ENCODE assay signal across 16 cellular contexts in genomic region chr18:408367-408766, GRCh38.
DNase-seq lines count a peak whose midpoint lies in the region; ATAC-seq and TF ChIP-seq lines count a peak whose summit lies in the region.
"Had no signal": no experiment of that assay in that cellular context is flagged by ENCODE, and none has a peak within 500 bp of the region (broad histone marks: within the 10 kb centered on the region; RNA-seq: fewer than 3 reads in every experiment).

No MANE protein-coding gene starts in this region.

- H3K36me3 ChIP-seq in left lung (no peaks in the 10 kb centered on the region), MM.1S (replicated peaks; ENCODE audit: insufficient read depth, low read length) (no peaks in the 10 kb centered on the region)

- no peaks in the 10 kb centered on the region for H3K79me2 ChIP-seq in MM.1S (ENCODE audit: low read length)

- DNase-seq in GM03348 (ENCODE audit: low spot score): peak; percentile 17
- peak; percentile 33 for DNase-seq in choroid plexus epithelial cell (ENCODE audit: low read depth)
- peak; percentile 88 for DNase-seq in fibroblast of the aortic adventitia (ENCODE audit: low read depth)
- DNase-seq in progenitor cell of endocrine pancreas (ENCODE audit: low spot score, unreplicated experiment): no peak
- DNase-seq in left lung: no peak
- DNase-seq in NCI-H2029 treated with DMSO at 0.1 percent for 48 hours (lab: John Stamatoyannopoulos, UW): no peak
- no peak for DNase-seq in MM.1S
- DNase-seq: AML-193; Caco-2; CD8-positive, alpha-beta memory T cell; GF-D8; H7; IMR-90 had no signal

- no peaks in the 10 kb centered on the region for H3K27me3 Mint-ChIP-seq in progenitor cell of endocrine pancreas

- H3K27ac Mint-ChIP-seq in progenitor cell of endocrine pancreas: peak overlapping the region; percentile 44
- H3K27ac Mint-ChIP-seq: CD8-positive, alpha-beta memory T cell; GM23338 had no signal

- H3K27me3 ChIP-seq in left lung (no peaks in the 10 kb centered on the region), MM.1S (replicated peaks; ENCODE audit: insufficient read depth, low read length) (no peaks in the 10 kb centered on the region)
- H3K27me3 ChIP-seq: BLaER1 had no signal

- H3K27ac ChIP-seq in left lung (no peak overlapping the region), MM.1S (ENCODE audit: low read length) (no peak overlapping the region)
- H3K27ac ChIP-seq: BLaER1 had no signal

- H3K9me2 ChIP-seq in MM.1S (replicated peaks; ENCODE audit: insufficient read depth, low read length): no peaks in the 10 kb centered on the region

- peaks cover 10% of the 10 kb centered on the region for H3K9me3 Mint-ChIP-seq in progenitor cell of endocrine pancreas (ENCODE audit: low read depth)

- H3F3A ChIP-seq in MM.1S (ENCODE audit: insufficient read depth, low read length): no peaks in the 10 kb centered on the region

- intact Hi-C loops in left lung (cut with DNase I): no loop called here

- no peak overlapping the region for H2AFZ ChIP-seq in MM.1S (ENCODE audit: low read length)
- H2AFZ ChIP-seq: GM23338 had no signal

- H3K9me3 ChIP-seq in left lung (peaks cover 0 to 7% of the 10 kb centered on the region in 2 donors), MM.1S (replicated peaks; ENCODE audit: insufficient read depth, low read length) (no peaks in the 10 kb centered on the region)

- no peak for TF ChIP-seq CTCF in choroid plexus epithelial cell (conservative IDR thresholded peaks at IDR 0.05; ENCODE audit: low read depth, low read length)
- no peak for TF ChIP-seq CTCF in fibroblast of the aortic adventitia (IDR thresholded peaks at IDR 0.05; ENCODE audit: insufficient read depth, low read length)
- no peak for TF ChIP-seq CTCF in progenitor cell of endocrine pancreas (IDR thresholded peaks at IDR 0.05; ENCODE audit: unreplicated experiment)
- TF ChIP-seq CTCF in left lung (IDR thresholded peaks at IDR 0.05): no peak
- TF ChIP-seq CTCF in MM.1S (IDR thresholded peaks at IDR 0.05; ENCODE audit: low read length): no peak

- ATAC-seq in left lung: no peak
- ATAC-seq in GM21737 (IDR thresholded peaks at IDR 0.05; ENCODE audit: unreplicated experiment): no peak
- ATAC-seq: GM23338 had no signal

- no peaks in the 10 kb centered on the region for H4K20me1 ChIP-seq in MM.1S (ENCODE audit: insufficient read depth, low read length)
- H4K20me1 ChIP-seq: BLaER1 had no signal

- H3K4me1 Mint-ChIP-seq in progenitor cell of endocrine pancreas (ENCODE audit: low read depth): no peaks in the 10 kb centered on the region
- H3K4me1 Mint-ChIP-seq: CD8-positive, alpha-beta memory T cell; GM23338 had no signal

- no peak overlapping the region for H3K4me3 Mint-ChIP-seq in progenitor cell of endocrine pancreas (ENCODE audit: low read depth)
- H3K4me3 Mint-ChIP-seq: CD8-positive, alpha-beta memory T cell; GM23338 had no signal

- H3K36me3 Mint-ChIP-seq in progenitor cell of endocrine pancreas (ENCODE audit: insufficient read depth): no peaks in the 10 kb centered on the region
- H3K36me3 Mint-ChIP-seq: CD8-positive, alpha-beta memory T cell had no signal

- no peak overlapping the region for H3K9ac ChIP-seq in MM.1S (ENCODE audit: low read length)
- H3K9ac ChIP-seq: BLaER1 had no signal

- H3K4me1 ChIP-seq in left lung (peaks cover 0 to 11% of the 10 kb centered on the region in 2 donors), MM.1S (ENCODE audit: low read length) (no peaks in the 10 kb centered on the region)

- H3K4me2 ChIP-seq in MM.1S (ENCODE audit: low read depth, low read length): no peak overlapping the region
- H3K4me2 ChIP-seq: BLaER1, GM23338 had no signal

- H3K4me3 ChIP-seq in choroid plexus epithelial cell (ENCODE audit: low read depth, low read length): no peak overlapping the region
- H3K4me3 ChIP-seq in fibroblast of the aortic adventitia (ENCODE audit: low read depth, low read length): no peak overlapping the region
- H3K4me3 ChIP-seq in left lung: no peak overlapping the region
- H3K4me3 ChIP-seq in MM.1S (ENCODE audit: low read length): no peak overlapping the region
- H3K4me3 ChIP-seq: BLaER1, GM23338 had no signal

Comparison
In these comparisons a context has a peak if more than half of its experiments do, and no peak if none do; other contexts are left out.
1. DNase-seq: peak in GM03348 (single experiment), choroid plexus epithelial cell (single experiment) and fibroblast of the aortic adventitia (single experiment); none in progenitor cell of endocrine pancreas (single experiment), left lung (0 of 2), NCI-H2029 treated with DMSO at 0.1 percent for 48 hours (single experiment) and MM.1S (single experiment).